In the genomic region with DNA sequence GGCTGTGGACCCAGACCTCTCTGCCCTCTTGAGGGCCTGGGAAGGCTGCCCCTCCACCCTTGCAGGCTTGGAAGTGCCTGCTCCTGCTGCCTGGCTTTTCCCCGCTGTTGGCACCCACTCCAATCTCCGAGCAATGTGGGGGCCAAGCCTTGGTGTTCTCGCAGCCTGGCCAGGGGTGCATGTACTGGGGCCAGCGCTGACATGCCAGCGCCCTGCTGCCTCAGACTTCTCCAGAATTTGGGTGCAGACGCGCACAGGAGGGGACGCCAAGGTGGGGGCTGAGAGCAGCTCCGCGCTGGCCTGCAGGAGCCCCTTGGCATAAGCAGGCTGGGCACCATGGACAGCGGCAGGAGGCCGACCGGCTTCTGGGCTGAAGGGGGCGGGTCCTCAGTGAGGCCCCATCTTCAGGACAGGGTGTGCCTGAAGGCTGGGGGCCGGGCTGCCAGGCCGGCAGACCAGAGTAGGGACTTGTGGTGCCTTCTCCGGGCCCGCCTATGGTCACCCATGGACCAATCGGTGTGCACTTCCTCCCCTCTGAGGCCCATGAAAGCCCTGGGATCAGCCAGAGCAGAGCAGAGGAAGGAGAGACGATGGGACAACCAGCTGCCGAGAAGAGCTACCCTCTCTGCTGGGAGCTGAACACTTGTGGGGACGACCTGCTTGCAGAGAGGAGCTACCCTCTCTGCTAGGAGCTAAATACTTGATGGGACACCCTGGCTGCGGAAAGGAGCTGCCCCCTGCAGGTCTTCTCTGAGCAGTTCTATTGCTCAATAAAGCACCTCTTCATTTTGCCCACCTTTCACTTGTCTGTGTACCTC, we compare ENCODE assay signal across 9 cellular contexts.
DNase-seq lines count a peak whose midpoint lies in the region; ATAC-seq and TF ChIP-seq lines count a peak whose summit lies in the region.
"Had no signal": no experiment of that assay in that cellular context is flagged by ENCODE, and none has a peak within 500 bp of the region (broad histone marks: within the 10 kb centered on the region; RNA-seq: fewer than 3 reads in every experiment).

No MANE protein-coding gene starts in this region.

- no peak overlapping the region for H3K4me3 Mint-ChIP-seq in HFFc6
- no peak overlapping the region for H3K4me3 Mint-ChIP-seq in activated T-cell treated with anti-CD3 and anti-CD28 coated beads, Interleukin-2, amount 50 U/mL, for 72 hours
- H3K4me3 Mint-ChIP-seq in type B pancreatic cell, result peak overlapping the region; percentile 36
- H3K4me3 Mint-ChIP-seq: activated naive CD8-positive, alpha-beta T cell had no signal

- H3K9me3 Mint-ChIP-seq in HFFc6, result no peaks in the 10 kb centered on the region
- no peaks in the 10 kb centered on the region for H3K9me3 Mint-ChIP-seq in activated T-cell treated with anti-CD3 and anti-CD28 coated beads, Interleukin-2, amount 50 U/mL, for 72 hours
- H3K9me3 Mint-ChIP-seq in type B pancreatic cell, result no peaks in the 10 kb centered on the region

- no peak overlapping the region for H3K4me3 ChIP-seq in AG09309 (ENCODE audit: control insufficient read depth, low read depth, low read length)

- peaks cover 2% of the 10 kb centered on the region; the same call in 1 of the 2 replicates for H3K27me3 Mint-ChIP-seq in HFFc6 (ENCODE audit: insufficient read depth)
- H3K27me3 Mint-ChIP-seq in activated T-cell treated with anti-CD3 and anti-CD28 coated beads, Interleukin-2, amount 50 U/mL, for 72 hours (ENCODE audit: low read depth), result peaks cover 37% of the 10 kb centered on the region
- peaks cover 10% of the 10 kb centered on the region for H3K27me3 Mint-ChIP-seq in type B pancreatic cell

- peak in 1 of 2 donors; percentile 29 for ATAC-seq in activated T-cell treated with anti-CD3 and anti-CD28 coated beads, Interleukin-2, amount 50 U/mL, for 72 hours (replicated peaks in 1 of 2)
- no peak for ATAC-seq in HG02870 (IDR thresholded peaks at IDR 0.05; ENCODE audit: unreplicated experiment)

- H3K4me1 Mint-ChIP-seq in HFFc6 (ENCODE audit: low read depth), result no peaks in the 10 kb centered on the region
- H3K4me1 Mint-ChIP-seq in activated T-cell treated with anti-CD3 and anti-CD28 coated beads, Interleukin-2, amount 50 U/mL, for 72 hours (ENCODE audit: low read depth), result no peaks in the 10 kb centered on the region
- no peaks in the 10 kb centered on the region for H3K4me1 Mint-ChIP-seq in type B pancreatic cell (ENCODE audit: unreplicated experiment)

- TF ChIP-seq CTCF in AG09309 (IDR thresholded peaks at IDR 0.05; ENCODE audit: control insufficient read depth, insufficient read depth, low read depth, low read length, missing control alignments) (peak; percentile 31), HFFc6 (IDR thresholded peaks at IDR 0.05) (peak; percentile 33; the same call in 1 of the 2 replicates), type B pancreatic cell (conservative IDR thresholded peaks at IDR 0.05) (peak; percentile 52)

- H3K36me3 Mint-ChIP-seq in HFFc6 (ENCODE audit: low read depth), result no peaks in the 10 kb centered on the region
- no peaks in the 10 kb centered on the region for H3K36me3 Mint-ChIP-seq in activated T-cell treated with anti-CD3 and anti-CD28 coated beads, Interleukin-2, amount 50 U/mL, for 72 hours (ENCODE audit: insufficient read depth in 2 of 2)
- no peaks in the 10 kb centered on the region for H3K36me3 Mint-ChIP-seq in type B pancreatic cell
- H3K36me3 Mint-ChIP-seq: activated naive CD8-positive, alpha-beta T cell had no signal

- no peak overlapping the region for H3K27ac Mint-ChIP-seq in HFFc6
- no peak overlapping the region for H3K27ac Mint-ChIP-seq in activated T-cell treated with anti-CD3 and anti-CD28 coated beads, Interleukin-2, amount 50 U/mL, for 72 hours
- no peak overlapping the region for H3K27ac Mint-ChIP-seq in type B pancreatic cell
- H3K27ac Mint-ChIP-seq: activated naive CD8-positive, alpha-beta T cell had no signal

- no peak for DNase-seq in AG09309 (ENCODE audit: low read depth)
- DNase-seq in HFFc6, result no peak
- peak; percentile 2 to 21 for DNase-seq in activated T-cell treated with anti-CD3 and anti-CD28 coated beads, Interleukin-2, amount 50 U/mL, for 72 hours
- peak; percentile 79 for DNase-seq in iPS-NIHi11 (ENCODE audit: low spot score)
- peak; percentile 75 for DNase-seq in type B pancreatic cell (ENCODE audit: extremely low spot score, unreplicated experiment)
- no peak for DNase-seq in activated CD4-positive, CD25-positive, alpha-beta regulatory T cell (lab: John Stamatoyannopoulos, UW)
- no peak for DNase-seq in NCI-H1105 treated with DMSO at 0.1 percent for 48 hours (lab: John Stamatoyannopoulos, UW)

Comparison
In these comparisons a context has a peak if more than half of its experiments do, and no peak if none do; other contexts are left out.
1. DNase-seq: peak in activated T-cell treated with anti-CD3 and anti-CD28 coated beads, Interleukin-2, amount 50 U/mL, for 72 hours (2 of 2), iPS-NIHi11 (single experiment) and type B pancreatic cell (single experiment); none in AG09309 (single experiment), HFFc6 (single experiment), activated CD4-positive, CD25-positive, alpha-beta regulatory T cell (0 of 4) and NCI-H1105 treated with DMSO at 0.1 percent for 48 hours (single experiment).
2. Peak in every context shown above with its lines, with median percentiles within 50 percentile points of each other: CTCF ChIP-seq.